30 cellular contexts compared by ENCODE assay signal in the genomic region with DNA sequence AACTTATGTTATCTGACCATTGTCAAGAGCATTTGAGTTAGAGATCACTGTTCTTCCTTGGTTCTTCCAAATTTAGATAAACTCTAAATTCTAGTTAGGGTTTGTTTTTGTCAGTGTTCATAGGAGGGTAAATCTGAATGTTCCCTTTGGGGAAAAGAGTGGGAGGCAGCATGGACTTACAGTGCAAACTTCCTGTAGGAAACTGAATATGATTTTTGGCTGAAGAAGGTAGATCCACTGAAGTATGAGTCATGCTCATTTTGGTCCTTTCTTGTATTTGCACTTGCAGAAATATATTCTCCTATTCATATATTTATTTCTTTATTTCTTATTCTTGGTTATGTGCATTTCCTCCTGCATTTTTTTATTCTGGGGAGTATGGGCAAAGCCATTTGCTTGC. TPM values are rescaled to one million over a fixed set of nuclear protein-coding genes. Genes with fewer than 3 reads are reported as not detected.
"Had no signal": no experiment of that assay in that cellular context is flagged by ENCODE, and none has a peak within 500 bp of the region (broad histone marks: within the 10 kb centered on the region; RNA-seq: fewer than 3 reads in every experiment).

No MANE protein-coding gene starts in this region.

- H3K4me1 Mint-ChIP-seq: activated CD4-positive, alpha-beta T cell treated with anti-CD3 and anti-CD28 coated beads for 36 hours; activated CD4-positive, alpha-beta T cell treated with anti-CD3 and anti-CD28 coated beads, Interleukin-2, amount 10 ng/mL, durations not matched to agents 24 days and 14 days; activated CD8-positive, alpha-beta memory T cell treated with anti-CD3 and anti-CD28 coated beads, Interleukin-2, amount 10 ng/mL, durations not matched to agents 7 days and 5 days; activated naive CD4-positive, alpha-beta T cell treated with anti-CD3 and anti-CD28 coated beads, Interleukin-2, amount 50 U/mL, for 24 hours; activated naive CD8-positive, alpha-beta T cell treated with anti-CD3 and anti-CD28 coated beads for 36 hours; activated naive CD8-positive, alpha-beta T cell treated with anti-CD3 and anti-CD28 coated beads, Interleukin-2, amount 50 U/mL, for 24 hours; T-helper 17 cell had no signal

- DNase-seq: activated CD4-positive, alpha-beta memory T cell treated with anti-CD3 and anti-CD28 coated beads for 36 hours; activated CD4-positive, alpha-beta T cell treated with anti-CD3 and anti-CD28 coated beads for 36 hours; activated CD4-positive, alpha-beta T cell treated with anti-CD3 and anti-CD28 coated beads, Interleukin-2, amount 10 ng/mL, durations not matched to agents 24 days and 14 days; activated CD4-positive, CD25-positive, alpha-beta regulatory T cell; activated CD4-positive, CD25-positive, alpha-beta regulatory T cell treated with anti-CD3 and anti-CD28 coated beads, Interleukin-2, amount 50 U/mL, for 72 hours; activated CD8-positive, alpha-beta memory T cell treated with anti-CD3 and anti-CD28 coated beads, Interleukin-2, amount 10 ng/mL, durations not matched to agents 7 days and 5 days; activated CD8-positive, alpha-beta memory T cell treated with anti-CD3 and anti-CD28 coated beads, Interleukin-2, amount 50 U/mL, for 4 hours; activated CD8-positive, alpha-beta T cell treated with anti-CD3 and anti-CD28 coated beads, Interleukin-2, amount 10 ng/mL, durations not matched to agents 7 days and 5 days; activated effector memory CD4-positive, alpha-beta T cell treated with anti-CD3 and anti-CD28 coated beads, Interleukin-2, amount 50 U/mL, for 16 hours; activated naive CD4-positive, alpha-beta T cell treated with anti-CD3 and anti-CD28 coated beads for 36 hours; activated naive CD8-positive, alpha-beta T cell treated with anti-CD3 and anti-CD28 coated beads for 36 hours; activated naive CD8-positive, alpha-beta T cell treated with anti-CD3 and anti-CD28 coated beads, Interleukin-2, amount 50 U/mL, for 24 hours; activated T-cell treated with anti-CD3 and anti-CD28 coated beads, Interleukin-2, amount 50 U/mL, for 1 hour; activated T-cell treated with anti-CD3 and anti-CD28 coated beads, Interleukin-2, amount 50 U/mL, for 48 hours; adrenal gland; amygdala; aorta; body of pancreas; caudate nucleus; cortex of kidney; effector CD8-positive, alpha-beta T cell; foreskin fibroblast; head of caudate nucleus; T-helper 1 cell; T-helper 17 cell had no signal

- H3K27ac Mint-ChIP-seq: activated CD4-positive, alpha-beta memory T cell treated with anti-CD3 and anti-CD28 coated beads for 36 hours; activated CD4-positive, alpha-beta T cell treated with anti-CD3 and anti-CD28 coated beads for 36 hours; activated CD4-positive, alpha-beta T cell treated with anti-CD3 and anti-CD28 coated beads, Interleukin-2, amount 10 ng/mL, durations not matched to agents 24 days and 14 days; activated CD8-positive, alpha-beta memory T cell treated with anti-CD3 and anti-CD28 coated beads, Interleukin-2, amount 10 ng/mL, durations not matched to agents 7 days and 5 days; activated CD8-positive, alpha-beta T cell treated with anti-CD3 and anti-CD28 coated beads, Interleukin-2, amount 10 ng/mL, durations not matched to agents 7 days and 5 days; activated naive CD4-positive, alpha-beta T cell treated with anti-CD3 and anti-CD28 coated beads for 36 hours; activated naive CD4-positive, alpha-beta T cell treated with anti-CD3 and anti-CD28 coated beads, Interleukin-2, amount 50 U/mL, for 24 hours; activated naive CD8-positive, alpha-beta T cell treated with anti-CD3 and anti-CD28 coated beads for 36 hours; activated naive CD8-positive, alpha-beta T cell treated with anti-CD3 and anti-CD28 coated beads, Interleukin-2, amount 50 U/mL, for 24 hours; activated T-helper 1 cell treated with anti-CD3 and anti-CD28 coated beads, Interleukin-12 subunit alpha, Interleukin-12 subunit beta, Interleukin-2, Interleukin-4 antibody, amounts not matched to agents 30 ng/mL and 10 ng/mL and 1 ng/mL, durations not matched to agents 14 hours and 24 hours and 36 hours; activated T-helper 2 cell treated with anti-CD3 and anti-CD28 coated beads, Interferon-gamma antibody, Interleukin-2, Interleukin-4, amounts not matched to agents 10 μg/mL and 5 μg/mL and 100 μg/mL, durations not matched to agents 14 hours and 24 hours and 36 hours; T-helper 17 cell had no signal

- H3K4me3 ChIP-seq: adrenal gland, body of pancreas had no signal

- H3K27me3 Mint-ChIP-seq: activated CD4-positive, alpha-beta memory T cell treated with anti-CD3 and anti-CD28 coated beads for 36 hours; activated CD4-positive, alpha-beta T cell treated with anti-CD3 and anti-CD28 coated beads for 36 hours; activated CD4-positive, alpha-beta T cell treated with anti-CD3 and anti-CD28 coated beads, Interleukin-2, amount 10 ng/mL, durations not matched to agents 24 days and 14 days; activated CD8-positive, alpha-beta memory T cell treated with anti-CD3 and anti-CD28 coated beads, Interleukin-2, amount 10 ng/mL, durations not matched to agents 7 days and 5 days; activated naive CD4-positive, alpha-beta T cell treated with anti-CD3 and anti-CD28 coated beads, Interleukin-2, amount 50 U/mL, for 24 hours; activated naive CD8-positive, alpha-beta T cell treated with anti-CD3 and anti-CD28 coated beads for 36 hours; activated naive CD8-positive, alpha-beta T cell treated with anti-CD3 and anti-CD28 coated beads, Interleukin-2, amount 50 U/mL, for 24 hours; T-helper 17 cell had no signal

- H3K36me3 Mint-ChIP-seq: activated CD4-positive, alpha-beta memory T cell treated with anti-CD3 and anti-CD28 coated beads for 36 hours; activated CD8-positive, alpha-beta memory T cell treated with anti-CD3 and anti-CD28 coated beads, Interleukin-2, amount 10 ng/mL, durations not matched to agents 7 days and 5 days; activated naive CD4-positive, alpha-beta T cell treated with anti-CD3 and anti-CD28 coated beads, Interleukin-2, amount 50 U/mL, for 24 hours; activated naive CD8-positive, alpha-beta T cell treated with anti-CD3 and anti-CD28 coated beads for 36 hours had no signal

- H3K9me3 Mint-ChIP-seq: activated CD4-positive, alpha-beta T cell treated with anti-CD3 and anti-CD28 coated beads, Interleukin-2, amount 10 ng/mL, durations not matched to agents 24 days and 14 days; activated naive CD4-positive, alpha-beta T cell treated with anti-CD3 and anti-CD28 coated beads, Interleukin-2, amount 50 U/mL, for 24 hours; activated naive CD8-positive, alpha-beta T cell treated with anti-CD3 and anti-CD28 coated beads, Interleukin-2, amount 50 U/mL, for 24 hours; activated T-helper 1 cell treated with anti-CD3 and anti-CD28 coated beads, Interleukin-12 subunit alpha, Interleukin-12 subunit beta, Interleukin-2, Interleukin-4 antibody, amounts not matched to agents 30 ng/mL and 10 ng/mL and 1 ng/mL, durations not matched to agents 14 hours and 24 hours and 36 hours; activated T-helper 2 cell treated with anti-CD3 and anti-CD28 coated beads, Interferon-gamma antibody, Interleukin-2, Interleukin-4, amounts not matched to agents 10 μg/mL and 5 μg/mL and 100 μg/mL, durations not matched to agents 14 hours and 24 hours and 36 hours had no signal

- ATAC-seq: activated CD4-positive, alpha-beta T cell treated with anti-CD3 and anti-CD28 coated beads for 36 hours; activated CD8-positive, alpha-beta memory T cell treated with anti-CD3 and anti-CD28 coated beads, Interleukin-2, amount 10 ng/mL, durations not matched to agents 7 days and 5 days; activated CD8-positive, alpha-beta T cell treated with anti-CD3 and anti-CD28 coated beads, Interleukin-2, amount 10 ng/mL, durations not matched to agents 7 days and 5 days; activated naive CD8-positive, alpha-beta T cell treated with anti-CD3 and anti-CD28 coated beads, Interleukin-2, amount 50 U/mL, for 24 hours; body of pancreas; esophagus mucosa; T-helper 17 cell had no signal

- H3K4me3 Mint-ChIP-seq: activated CD4-positive, alpha-beta memory T cell treated with anti-CD3 and anti-CD28 coated beads for 36 hours; activated CD4-positive, alpha-beta T cell treated with anti-CD3 and anti-CD28 coated beads for 36 hours; activated CD4-positive, alpha-beta T cell treated with anti-CD3 and anti-CD28 coated beads, Interleukin-2, amount 10 ng/mL, durations not matched to agents 24 days and 14 days; activated CD8-positive, alpha-beta memory T cell treated with anti-CD3 and anti-CD28 coated beads, Interleukin-2, amount 10 ng/mL, durations not matched to agents 7 days and 5 days; activated CD8-positive, alpha-beta T cell treated with anti-CD3 and anti-CD28 coated beads, Interleukin-2, amount 10 ng/mL, durations not matched to agents 7 days and 5 days; activated naive CD4-positive, alpha-beta T cell treated with anti-CD3 and anti-CD28 coated beads for 36 hours; activated naive CD4-positive, alpha-beta T cell treated with anti-CD3 and anti-CD28 coated beads, Interleukin-2, amount 50 U/mL, for 24 hours; activated naive CD8-positive, alpha-beta T cell treated with anti-CD3 and anti-CD28 coated beads for 36 hours; activated naive CD8-positive, alpha-beta T cell treated with anti-CD3 and anti-CD28 coated beads, Interleukin-2, amount 50 U/mL, for 24 hours; activated T-helper 1 cell treated with anti-CD3 and anti-CD28 coated beads, Interleukin-12 subunit alpha, Interleukin-12 subunit beta, Interleukin-2, Interleukin-4 antibody, amounts not matched to agents 30 ng/mL and 10 ng/mL and 1 ng/mL, durations not matched to agents 14 hours and 24 hours and 36 hours; T-helper 17 cell had no signal

RNA-seq across cellular contexts. Expression of gene CCDC85A, which starts 27.3 kb away (rescaled TPM):
- total RNA-seq: activated CD4-positive, alpha-beta memory T cell treated with anti-CD3 and anti-CD28 coated beads for 36 hours; activated CD4-positive, alpha-beta T cell treated with anti-CD3 and anti-CD28 coated beads for 36 hours; activated CD4-positive, alpha-beta T cell treated with anti-CD3 and anti-CD28 coated beads, Interleukin-2, amount 10 ng/mL, durations not matched to agents 24 days and 14 days; activated CD8-positive, alpha-beta memory T cell treated with anti-CD3 and anti-CD28 coated beads for 36 hours; activated CD8-positive, alpha-beta memory T cell treated with anti-CD3 and anti-CD28 coated beads, Interleukin-2, amount 10 ng/mL, durations not matched to agents 7 days and 5 days; activated CD8-positive, alpha-beta T cell treated with anti-CD3 and anti-CD28 coated beads, Interleukin-2, amount 10 ng/mL, durations not matched to agents 7 days and 5 days; activated naive CD4-positive, alpha-beta T cell treated with anti-CD3 and anti-CD28 coated beads for 36 hours; activated naive CD8-positive, alpha-beta T cell treated with anti-CD3 and anti-CD28 coated beads for 36 hours; activated T-helper 1 cell treated with anti-CD3 and anti-CD28 coated beads, Interleukin-12 subunit alpha, Interleukin-12 subunit beta, Interleukin-2, Interleukin-4 antibody, amounts not matched to agents 30 ng/mL and 10 ng/mL and 1 ng/mL, durations not matched to agents 14 hours and 24 hours and 36 hours; activated T-helper 2 cell treated with anti-CD3 and anti-CD28 coated beads, Interferon-gamma antibody, Interleukin-2, Interleukin-4, amounts not matched to agents 10 μg/mL and 5 μg/mL and 100 μg/mL, durations not matched to agents 14 hours and 24 hours and 36 hours; T-helper 17 cell had no signal
